Comparison of ENCODE assay signal across 28 cellular contexts in genomic region chr4:16939178-16939577, GRCh38.
"Had no signal": no experiment of that assay in that cellular context is flagged by ENCODE, and none has a peak within 500 bp of the region (broad histone marks: within the 10 kb centered on the region; RNA-seq: fewer than 3 reads in every experiment).

No MANE protein-coding gene starts in this region.

- H3K27me3 ChIP-seq: stomach, suprapubic skin, testis, thyroid gland, tibial artery, tibial nerve, transverse colon, upper lobe of left lung, upper lobe of right lung, uterus, vagina had no signal

- H3K27ac ChIP-seq: stomach, suprapubic skin, testis, thoracic aorta, thyroid gland, tibial artery, tibial nerve, transverse colon, upper lobe of left lung, upper lobe of right lung, uterus, vagina had no signal

- ATAC-seq: stimulated activated memory B cell treated with anti-CD40 and anti-IgM and Interleukin-4, amounts not matched to agents 10 μg/mL and 1 μg/mL and 100 μg/mL, for 72 hours; stimulated activated naive B cell treated with anti-CD40 and anti-IgM and Interleukin-4, amounts not matched to agents 10 μg/mL and 1 μg/mL and 100 μg/mL, for 72 hours; stimulated activated naive CD8-positive, alpha-beta T cell treated with anti-CD3 and anti-CD28 coated beads, Interleukin-15, amount 100 ng/mL, for 72 hours; stimulated activated naive CD8-positive, alpha-beta T cell treated with anti-CD3 and anti-CD28 coated beads, Interleukin-15, Interleukin-2, amounts not matched to agents 100 U/mL and 50 U/mL, for 24 hours; upper lobe of right lung had no signal

- H3K4me3 ChIP-seq: stomach, suprapubic skin, testis, thoracic aorta, thyroid gland, tibial artery, tibial nerve, transverse colon, upper lobe of left lung, upper lobe of right lung, uterus, vagina had no signal

- H3K9me3 Mint-ChIP-seq: stimulated activated effector memory CD8-positive, alpha-beta T cell treated with anti-CD3 and anti-CD28 coated beads, Interleukin-12 subunit alpha, Interleukin-12 subunit beta, amount 100 ng/mL, for 72 hours had no signal

- H3K27ac Mint-ChIP-seq: stimulated activated effector memory CD8-positive, alpha-beta T cell treated with anti-CD3 and anti-CD28 coated beads, Interleukin-12 subunit alpha, Interleukin-12 subunit beta, amount 100 ng/mL, for 72 hours; stimulated activated memory B cell treated with anti-CD40 and anti-IgM and Interleukin-4, amounts not matched to agents 10 μg/mL and 1 μg/mL and 100 μg/mL, for 72 hours; stimulated activated naive B cell treated with anti-CD40 and anti-IgM and Interleukin-4, amounts not matched to agents 10 μg/mL and 1 μg/mL and 100 μg/mL, for 72 hours; stimulated activated naive CD8-positive, alpha-beta T cell treated with anti-CD3 and anti-CD28 coated beads, Interleukin-15, amount 100 ng/mL, for 72 hours; stimulated activated naive CD8-positive, alpha-beta T cell treated with anti-CD3 and anti-CD28 coated beads, Interleukin-15, Interleukin-2, amounts not matched to agents 100 ng/mL and 50 ng/mL, for 24 hours; type B pancreatic cell had no signal

- DNase-seq: stimulated activated CD4-positive, alpha-beta T cell treated with anti-CD3 and anti-CD28 coated beads, Interleukin-2, amount 100 ng/mL, for 48 hours; stimulated activated CD4-positive, alpha-beta T cell treated with anti-CD3 and anti-CD28 coated beads, Interleukin-4, amount 100 ng/mL, for 1 hour; stimulated activated CD4-positive, alpha-beta T cell treated with anti-CD3 and anti-CD28 coated beads, Interleukin-4, amount 100 ng/mL, for 24 hours; stimulated activated CD4-positive, alpha-beta T cell treated with anti-CD3 and anti-CD28 coated beads, Interleukin-4, amount 100 ng/mL, for 4 hours; stimulated activated CD8-positive, alpha-beta memory T cell treated with anti-CD3 and anti-CD28 coated beads, Interleukin-4, amount 100 ng/mL, for 48 hours; stimulated activated naive B cell treated with anti-CD40 and anti-IgM and Interleukin-4, amounts not matched to agents 10 μg/mL and 1 μg/mL and 100 μg/mL, for 72 hours; stimulated activated naive CD4-positive, alpha-beta T cell; stimulated activated naive CD4-positive, alpha-beta T cell treated with Interleukin-2 at 50 U/mL for 16 hours; stimulated activated naive CD8-positive, alpha-beta T cell treated with anti-CD3 and anti-CD28 coated beads, Interleukin-15, amount 100 ng/mL, for 72 hours; stimulated activated naive CD8-positive, alpha-beta T cell treated with anti-CD3 and anti-CD28 coated beads, Interleukin-15, Interleukin-2, amounts not matched to agents 100 U/mL and 50 U/mL, for 24 hours; stomach; substantia nigra; testis; thyroid gland; tibial artery; transverse colon; trophoblast cell; upper lobe of left lung; upper lobe of right lung; uterus had no signal

- H3K4me3 Mint-ChIP-seq: stimulated activated effector memory CD8-positive, alpha-beta T cell treated with anti-CD3 and anti-CD28 coated beads, Interleukin-12 subunit alpha, Interleukin-12 subunit beta, amount 100 ng/mL, for 72 hours; stimulated activated memory B cell treated with anti-CD40 and anti-IgM and Interleukin-4, amounts not matched to agents 10 μg/mL and 1 μg/mL and 100 μg/mL, for 72 hours; stimulated activated naive B cell treated with anti-CD40 and anti-IgM and Interleukin-4, amounts not matched to agents 10 μg/mL and 1 μg/mL and 100 μg/mL, for 72 hours; stimulated activated naive CD8-positive, alpha-beta T cell treated with anti-CD3 and anti-CD28 coated beads, Interleukin-15, amount 100 ng/mL, for 72 hours; stimulated activated naive CD8-positive, alpha-beta T cell treated with anti-CD3 and anti-CD28 coated beads, Interleukin-15, Interleukin-2, amounts not matched to agents 100 ng/mL and 50 ng/mL, for 24 hours; type B pancreatic cell had no signal

- H3K9me3 ChIP-seq: stomach, suprapubic skin, testis, thoracic aorta, thyroid gland, tibial artery, tibial nerve, transverse colon, upper lobe of left lung, upper lobe of right lung, uterus, vagina had no signal

- H3K27me3 Mint-ChIP-seq: stimulated activated memory B cell treated with anti-CD40 and anti-IgM and Interleukin-4, amounts not matched to agents 10 μg/mL and 1 μg/mL and 100 μg/mL, for 72 hours; stimulated activated naive B cell treated with anti-CD40 and anti-IgM and Interleukin-4, amounts not matched to agents 10 μg/mL and 1 μg/mL and 100 μg/mL, for 72 hours had no signal

- H3K36me3 ChIP-seq: stomach, suprapubic skin, thoracic aorta, thyroid gland, tibial artery, tibial nerve, transverse colon, upper lobe of left lung, upper lobe of right lung, uterus, vagina had no signal

- H3K4me1 ChIP-seq: stomach, suprapubic skin, testis, thyroid gland, tibial artery, tibial nerve, transverse colon, upper lobe of left lung, upper lobe of right lung, uterus, vagina had no signal

- H3K4me1 Mint-ChIP-seq: stimulated activated effector memory CD8-positive, alpha-beta T cell treated with anti-CD3 and anti-CD28 coated beads, Interleukin-12 subunit alpha, Interleukin-12 subunit beta, amount 100 ng/mL, for 72 hours; stimulated activated memory B cell treated with anti-CD40 and anti-IgM and Interleukin-4, amounts not matched to agents 10 μg/mL and 1 μg/mL and 100 μg/mL, for 72 hours; stimulated activated naive B cell treated with anti-CD40 and anti-IgM and Interleukin-4, amounts not matched to agents 10 μg/mL and 1 μg/mL and 100 μg/mL, for 72 hours; stimulated activated naive CD8-positive, alpha-beta T cell treated with anti-CD3 and anti-CD28 coated beads, Interleukin-15, amount 100 ng/mL, for 72 hours had no signal

- H3K36me3 Mint-ChIP-seq: stimulated activated effector memory CD8-positive, alpha-beta T cell treated with anti-CD3 and anti-CD28 coated beads, Interleukin-12 subunit alpha, Interleukin-12 subunit beta, amount 100 ng/mL, for 72 hours; stimulated activated memory B cell treated with anti-CD40 and anti-IgM and Interleukin-4, amounts not matched to agents 10 μg/mL and 1 μg/mL and 100 μg/mL, for 72 hours; stimulated activated naive B cell treated with anti-CD40 and anti-IgM and Interleukin-4, amounts not matched to agents 10 μg/mL and 1 μg/mL and 100 μg/mL, for 72 hours; type B pancreatic cell had no signal
